ENCODE assay signal across 20 cellular contexts in the genomic region with DNA sequence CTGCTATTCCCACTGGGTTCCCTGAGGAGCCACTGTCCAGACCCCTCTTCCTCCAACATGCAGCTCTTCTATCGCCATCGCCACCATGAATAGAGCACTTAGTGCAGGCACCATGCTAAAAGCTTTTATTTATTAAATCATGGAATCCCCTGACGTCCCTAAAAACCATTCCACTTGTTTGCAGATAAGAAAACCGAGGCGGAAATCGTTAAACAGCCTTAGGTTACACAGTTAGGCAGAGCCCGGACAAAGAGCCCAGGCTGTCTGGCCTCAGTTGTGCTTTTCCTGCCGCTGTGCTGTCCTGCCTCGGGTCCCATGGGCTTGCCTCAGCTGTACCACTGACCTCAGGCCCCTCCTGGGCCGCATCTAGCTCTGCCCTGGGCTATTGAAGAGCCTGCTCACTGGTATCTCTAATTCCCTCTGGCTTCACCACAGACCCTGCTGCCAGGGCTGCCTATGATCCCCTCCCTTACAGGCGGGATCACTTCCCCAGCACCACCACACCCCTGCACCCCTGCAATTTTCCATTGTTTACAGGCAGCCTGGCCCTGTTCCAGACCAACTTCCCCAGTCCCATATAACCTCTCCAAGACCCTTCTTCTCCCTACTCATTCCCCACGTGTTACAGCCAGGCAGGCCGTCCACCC. TPM values are rescaled to one million over a fixed set of nuclear protein-coding genes. Genes with fewer than 3 reads are reported as not detected.
DNase-seq lines count a peak whose midpoint lies in the region; ATAC-seq, FAIRE-seq and TF ChIP-seq lines count a peak whose summit lies in the region.
"Had no signal": no experiment of that assay in that cellular context is flagged by ENCODE, and none has a peak within 500 bp of the region (broad histone marks: within the 10 kb centered on the region; RNA-seq: fewer than 3 reads in every experiment).

No MANE protein-coding gene starts in this region.

- TF ChIP-seq EP300 in gastroesophageal sphincter (IDR thresholded peaks at IDR 0.05), result no peak

- no peaks in the 10 kb centered on the region for H3K9me3 ChIP-seq in SJCRH30 (replicated peaks)
- no peaks in the 10 kb centered on the region for H3K9me3 ChIP-seq in gastroesophageal sphincter
- no peaks in the 10 kb centered on the region for H3K9me3 ChIP-seq in parathyroid adenoma (ENCODE audit: control insufficient read depth, low read length)
- no peaks in the 10 kb centered on the region for H3K9me3 ChIP-seq in CD8-positive, alpha-beta memory T cell (ENCODE audit: low read length)

- TF ChIP-seq POLR2A in gastroesophageal sphincter (IDR thresholded peaks at IDR 0.05), result no peak

- H3K36me3 ChIP-seq in ACC112 (ENCODE audit: insufficient read depth, low read length) (no peaks in the 10 kb centered on the region), SJCRH30 (no peaks in the 10 kb centered on the region), gastroesophageal sphincter (no peaks in the 10 kb centered on the region), parathyroid adenoma (ENCODE audit: control insufficient read depth, insufficient read depth, low read length) (no peaks in the 10 kb centered on the region)
- no peaks in the 10 kb centered on the region for H3K36me3 ChIP-seq in CD8-positive, alpha-beta memory T cell (ENCODE audit: insufficient read depth, low read length)

- H3K79me2 ChIP-seq in ACC112 (ENCODE audit: control insufficient read depth, insufficient read depth, low read length, unreplicated experiment) (no peaks in the 10 kb centered on the region), parathyroid adenoma (no peaks in the 10 kb centered on the region)

- DNase-seq in SJCRH30 (peak; percentile 50 to 66), GM19239 (ENCODE audit: insufficient read length, low spot score) (no peak)
- no peak for DNase-seq in CD8-positive, alpha-beta memory T cell
- no peak for DNase-seq in activated CD4-positive, alpha-beta memory T cell treated with anti-CD3 and anti-CD28 coated beads for 36 hours
- DNase-seq: activated CD4-positive, CD25-positive, alpha-beta regulatory T cell treated with anti-CD3 and anti-CD28 coated beads, Interleukin-2, amount 50 U/mL, for 72 hours; activated effector memory CD4-positive, alpha-beta T cell treated with anti-CD3 and anti-CD28 coated beads, Interleukin-2, amount 50 U/mL, for 16 hours; AML-193; cerebellar nuclear complex; DND-41; GOT3; naive thymus-derived CD4-positive, alpha-beta T cell; NCI-H1417; NCI-H748 treated with DMSO at 0.1 percent for 48 hours; stimulated activated CD4-positive, alpha-beta T cell treated with anti-CD3 and anti-CD28 coated beads, Interleukin-15, amount 100 ng/mL, for 24 hours had no signal

- H3K4me2 ChIP-seq in parathyroid adenoma (ENCODE audit: low read length), result peak overlapping the region; percentile 34

- no peak overlapping the region for H3K4me3 Mint-ChIP-seq in CD8-positive, alpha-beta memory T cell
- no peak overlapping the region for H3K4me3 Mint-ChIP-seq in activated CD4-positive, alpha-beta memory T cell treated with anti-CD3 and anti-CD28 coated beads for 36 hours
- H3K4me3 Mint-ChIP-seq: naive thymus-derived CD4-positive, alpha-beta T cell had no signal

- H3K27me3 Mint-ChIP-seq in CD8-positive, alpha-beta memory T cell, result peaks cover 9 to 37% of the 10 kb centered on the region in 2 donors
- H3K27me3 Mint-ChIP-seq in activated CD4-positive, alpha-beta memory T cell treated with anti-CD3 and anti-CD28 coated beads for 36 hours, result peaks cover 10% of the 10 kb centered on the region

- 0 out of 2 replicates have a peak overlapping the region, but pooled peaks have one; percentile 50 for H3K4me3 ChIP-seq in ACC112 (ENCODE audit: low read depth, low read length)
- H3K4me3 ChIP-seq in SJCRH30, result peak overlapping the region; percentile 13
- no peak overlapping the region for H3K4me3 ChIP-seq in gastroesophageal sphincter
- H3K4me3 ChIP-seq in parathyroid adenoma (ENCODE audit: low read depth, low read length), result peak overlapping the region; percentile 36
- H3K4me3 ChIP-seq in CD8-positive, alpha-beta memory T cell (ENCODE audit: low read length), result no peak overlapping the region

- TF ChIP-seq CTCF in gastroesophageal sphincter (IDR thresholded peaks at IDR 0.05), result no peak
- no peak for TF ChIP-seq CTCF in parathyroid adenoma (IDR thresholded peaks at IDR 0.05)

- no peak for ATAC-seq in gastroesophageal sphincter
- ATAC-seq in HG03139 (IDR thresholded peaks at IDR 0.05; ENCODE audit: unreplicated experiment), result no peak
- ATAC-seq: esophagus mucosa; naive thymus-derived CD4-positive, alpha-beta T cell had no signal

- intact Hi-C loops in activated CD4-positive, alpha-beta memory T cell treated with anti-CD3 and anti-CD28 coated beads for 36 hours (cut with micrococcal nuclease), result no loop called here

- H3K4me1 ChIP-seq in ACC112 (ENCODE audit: control insufficient read depth, insufficient read depth, low read length, unreplicated experiment) (peaks cover 28% of the 10 kb centered on the region), SJCRH30 (peaks cover 51% of the 10 kb centered on the region), gastroesophageal sphincter (peaks cover 0 to 61% (median 26%) of the 10 kb centered on the region in 3 donors), parathyroid adenoma (peaks cover 42% of the 10 kb centered on the region)
- H3K4me1 ChIP-seq in CD8-positive, alpha-beta memory T cell (ENCODE audit: insufficient read depth, low read length), result no peaks in the 10 kb centered on the region

- peak overlapping the region; percentile 46; the same call in 1 of the 2 replicates for H3K27ac ChIP-seq in ACC112 (ENCODE audit: low read depth, low read length)
- peak overlapping the region; percentile 72 for H3K27ac ChIP-seq in SJCRH30
- peak overlapping the region in 3 of 4 donors; percentile 65 to 70 (median 68) for H3K27ac ChIP-seq in gastroesophageal sphincter
- peak overlapping the region; percentile 95 for H3K27ac ChIP-seq in parathyroid adenoma
- no peak overlapping the region for H3K27ac ChIP-seq in CD8-positive, alpha-beta memory T cell (ENCODE audit: low read depth, low read length)

- H3K27me3 ChIP-seq in ACC112 (ENCODE audit: insufficient read depth, low read length), result peaks cover 5% of the 10 kb centered on the region; the same call in 1 of the 2 replicates
- no peaks in the 10 kb centered on the region for H3K27me3 ChIP-seq in SJCRH30
- no peaks in the 10 kb centered on the region for H3K27me3 ChIP-seq in gastroesophageal sphincter
- H3K27me3 ChIP-seq in parathyroid adenoma (ENCODE audit: control insufficient read depth, insufficient read depth, low read length), result no peaks in the 10 kb centered on the region
- H3K27me3 ChIP-seq in CD8-positive, alpha-beta memory T cell (ENCODE audit: insufficient read depth, low read length, poor library complexity, severe bottlenecking), result no peaks in the 10 kb centered on the region

- peaks cover 0 to 1% (median 0%) of the 10 kb centered on the region in 3 donors for H3K36me3 Mint-ChIP-seq in CD8-positive, alpha-beta memory T cell
- no peaks in the 10 kb centered on the region for H3K36me3 Mint-ChIP-seq in activated CD4-positive, alpha-beta memory T cell treated with anti-CD3 and anti-CD28 coated beads for 36 hours

- H3K9me3 Mint-ChIP-seq in CD8-positive, alpha-beta memory T cell, result peaks cover 0 to 3% (median 0%) of the 10 kb centered on the region in 5 donors
- no peaks in the 10 kb centered on the region for H3K9me3 Mint-ChIP-seq in activated CD4-positive, alpha-beta memory T cell treated with anti-CD3 and anti-CD28 coated beads for 36 hours
- H3K9me3 Mint-ChIP-seq: naive thymus-derived CD4-positive, alpha-beta T cell had no signal

- FAIRE-seq in GM19239 (lab: Jason Lieb, UNC), result no peak
- FAIRE-seq: GM12891 had no signal

- CTCF ChIA-PET in CD8-positive, alpha-beta memory T cell (lab: Charles Lee), result interaction anchor here (1.5 kb wide), 1 partner anchor 31 kb away, joined by 3 read pairs; no protein-coding TSS in a partner anchor
- CTCF ChIA-PET in activated CD4-positive, alpha-beta memory T cell treated with anti-CD3 and anti-CD28 coated beads for 36 hours (lab: Charles Lee), result interaction anchor here (0.6 to 2.3 kb wide), 4 partner anchors 32 to 499 kb away, joined by 3 to 10 read pairs (median 4); no protein-coding TSS in a partner anchor

- no peaks in the 10 kb centered on the region for H3K4me1 Mint-ChIP-seq in CD8-positive, alpha-beta memory T cell
- no peaks in the 10 kb centered on the region for H3K4me1 Mint-ChIP-seq in activated CD4-positive, alpha-beta memory T cell treated with anti-CD3 and anti-CD28 coated beads for 36 hours (ENCODE audit: low read depth)

- WGBS in gastroesophageal sphincter (ENCODE audit: low coverage in 1 of 2), 2 donors, result 74 to 79% methylated on average over 2 to 11 of the region's 13 CpGs

- no peak overlapping the region for H3K9ac ChIP-seq in parathyroid adenoma

- H2AFZ ChIP-seq in ACC112 (ENCODE audit: low read length, unreplicated experiment), result peak overlapping the region; percentile 45
- H2AFZ ChIP-seq in parathyroid adenoma, result peak overlapping the region; percentile 33

- no peak overlapping the region for H3K27ac Mint-ChIP-seq in CD8-positive, alpha-beta memory T cell
- no peak overlapping the region for H3K27ac Mint-ChIP-seq in activated CD4-positive, alpha-beta memory T cell treated with anti-CD3 and anti-CD28 coated beads for 36 hours
- H3K27ac Mint-ChIP-seq: naive thymus-derived CD4-positive, alpha-beta T cell had no signal

- POLR2A ChIA-PET in CD8-positive, alpha-beta memory T cell (lab: Charles Lee), result no interaction called here
- POLR2A ChIA-PET in activated CD4-positive, alpha-beta memory T cell treated with anti-CD3 and anti-CD28 coated beads for 36 hours (lab: Charles Lee), result no interaction called here

RNA-seq across cellular contexts. Expression of a gene that starts 13.0 kb away (rescaled TPM):
- 18.3 and 18.9 TPM in 2 replicates for total RNA-seq in SJCRH30 (2014; rRNA removed; shearing (Covaris generic))
- total RNA-seq in gastroesophageal sphincter, result 10 to 100 TPM in 3 of 4 donors, 1 to 10 TPM in 1; 8.2 to 19.0 (median 13.4) TPM
- total RNA-seq in CD8-positive, alpha-beta memory T cell, result under 1 TPM; 0.11 to 0.24 TPM
- not detected for polyA plus RNA-seq in CD8-positive, alpha-beta memory T cell
- total RNA-seq in activated CD4-positive, alpha-beta memory T cell treated with anti-CD3 and anti-CD28 coated beads for 36 hours, result under 1 TPM; 0.36 to 0.58 TPM

Comparison
In these comparisons a context has a peak if more than half of its experiments do, and no peak if none do; other contexts are left out.
1. H3K4me3 ChIP-seq: peak in ACC112 (single experiment), SJCRH30 (single experiment) and parathyroid adenoma (single experiment); none in gastroesophageal sphincter (0 of 2) and CD8-positive, alpha-beta memory T cell (single experiment).
2. DNase-seq: peak in SJCRH30 (2 of 2); none in GM19239 (single experiment), CD8-positive, alpha-beta memory T cell (0 of 5) and activated CD4-positive, alpha-beta memory T cell treated with anti-CD3 and anti-CD28 coated beads for 36 hours (single experiment).
3. RNA of a gene that starts 13.0 kb away (total RNA-seq): 18.3 to 18.9 TPM in SJCRH30 and 8.2 to 19.0 TPM in gastroesophageal sphincter; 0.36 to 0.58 TPM in activated CD4-positive, alpha-beta memory T cell treated with anti-CD3 and anti-CD28 coated beads for 36 hours and 0.11 to 0.24 TPM in CD8-positive, alpha-beta memory T cell; every median in the first group is over 4 times any median in the second.